ENCODE assay signal across 1 cellular context in the genomic region with DNA sequence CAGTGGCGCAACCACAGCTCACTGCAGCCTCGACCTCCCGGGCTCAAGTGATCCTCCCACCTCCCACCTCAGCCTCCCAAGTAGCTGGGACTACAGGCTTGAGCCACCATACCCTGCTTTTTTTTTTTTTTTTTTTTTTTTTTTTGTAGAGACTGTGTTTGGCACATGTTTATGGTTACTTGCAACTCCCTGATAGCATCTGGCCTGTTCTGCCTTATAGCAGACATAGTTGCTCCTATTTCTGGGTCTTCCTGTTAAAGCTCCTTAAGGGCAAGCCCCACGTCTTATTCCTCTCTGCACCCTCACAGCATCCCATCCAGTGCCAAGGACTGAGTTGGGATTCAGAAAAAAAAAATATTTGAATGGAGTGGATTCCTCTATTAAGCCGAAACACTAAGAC.
TF ChIP-seq lines count a peak whose summit lies in the region.

No MANE protein-coding gene starts in this region.

TF ChIP-seq in K562, 482 proteins besides CTCF, POLR2A, EP300 and RAD21:
- peak; percentile 55; the same call in 1 of the 2 replicates for TF ChIP-seq ZNF384 (IDR thresholded peaks at IDR 0.05; ENCODE audit: low read depth, low read length)
- TF ChIP-seq, protein P1, sequence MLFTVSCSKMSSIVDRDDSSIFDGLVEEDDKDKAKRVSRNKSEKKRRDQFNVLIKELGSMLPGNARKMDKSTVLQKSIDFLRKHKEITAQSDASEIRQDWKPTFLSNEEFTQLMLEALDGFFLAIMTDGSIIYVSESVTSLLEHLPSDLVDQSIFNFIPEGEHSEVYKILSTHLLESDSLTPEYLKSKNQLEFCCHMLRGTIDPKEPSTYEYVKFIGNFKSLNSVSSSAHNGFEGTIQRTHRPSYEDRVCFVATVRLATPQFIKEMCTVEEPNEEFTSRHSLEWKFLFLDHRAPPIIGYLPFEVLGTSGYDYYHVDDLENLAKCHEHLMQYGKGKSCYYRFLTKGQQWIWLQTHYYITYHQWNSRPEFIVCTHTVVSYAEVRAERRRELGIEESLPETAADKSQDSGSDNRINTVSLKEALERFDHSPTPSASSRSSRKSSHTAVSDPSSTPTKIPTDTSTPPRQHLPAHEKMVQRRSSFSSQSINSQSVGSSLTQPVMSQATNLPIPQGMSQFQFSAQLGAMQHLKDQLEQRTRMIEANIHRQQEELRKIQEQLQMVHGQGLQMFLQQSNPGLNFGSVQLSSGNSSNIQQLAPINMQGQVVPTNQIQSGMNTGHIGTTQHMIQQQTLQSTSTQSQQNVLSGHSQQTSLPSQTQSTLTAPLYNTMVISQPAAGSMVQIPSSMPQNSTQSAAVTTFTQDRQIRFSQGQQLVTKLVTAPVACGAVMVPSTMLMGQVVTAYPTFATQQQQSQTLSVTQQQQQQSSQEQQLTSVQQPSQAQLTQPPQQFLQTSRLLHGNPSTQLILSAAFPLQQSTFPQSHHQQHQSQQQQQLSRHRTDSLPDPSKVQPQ (CRISPR knock-in tag; IDR thresholded peaks at IDR 0.05; ENCODE audit: borderline replicate concordance), result no peak
